8 cellular contexts compared by ENCODE assay signal in genomic region chr11:62666259-62666926, GRCh38. TPM values are rescaled to one million over a fixed set of nuclear protein-coding genes. Genes with fewer than 3 reads are reported as not detected.
DNase-seq lines count a peak whose midpoint lies in the region; ATAC-seq and TF ChIP-seq lines count a peak whose summit lies in the region.

No MANE protein-coding gene starts in this region.

- peak overlapping the region; percentile 93 to 97 (median 94) for H3K27ac Mint-ChIP-seq in CD4-positive, CD25-positive, alpha-beta regulatory T cell
- peak overlapping the region; percentile 19 for H3K27ac Mint-ChIP-seq in nephron progenitor cell

- H3K4me1 ChIP-seq in CD4-positive, CD25-positive, alpha-beta regulatory T cell (ENCODE audit: control insufficient read depth, insufficient read depth, low read length, poor library complexity, severe bottlenecking) = peaks cover 46% of the 10 kb centered on the region
- no peaks in the 10 kb centered on the region for H3K4me1 ChIP-seq in NT2/D1 (ENCODE audit: insufficient read depth, insufficient read length)

- H3K27me3 Mint-ChIP-seq in CD4-positive, CD25-positive, alpha-beta regulatory T cell = peaks cover 4% of the 10 kb centered on the region
- no peaks in the 10 kb centered on the region for H3K27me3 Mint-ChIP-seq in nephron progenitor cell (ENCODE audit: low read depth, poor library complexity)

- intact Hi-C loops in dorsolateral prefrontal cortex (cut with DNase I) (loop anchor here in 1 of 2 donors (5.0 kb wide), 1 partner anchor 64 kb away; the partner anchor contains the start of gene MTA2), left colon (cut with DNase I, micrococcal nuclease) (no loop called here)

- H3K4me3 Mint-ChIP-seq in CD4-positive, CD25-positive, alpha-beta regulatory T cell = peak overlapping the region; percentile 96 to 100 (median 97)
- peak overlapping the region; percentile 98 for H3K4me3 Mint-ChIP-seq in nephron progenitor cell

- peak overlapping the region; percentile 89 for H3K27ac ChIP-seq in CD4-positive, CD25-positive, alpha-beta regulatory T cell (ENCODE audit: insufficient read depth, low read length, poor library complexity, severe bottlenecking)
- H3K27ac ChIP-seq in dorsolateral prefrontal cortex = peak overlapping the region in 56 of 59 donors; percentile 61 to 98 (median 90)

- H3K36me3 ChIP-seq in CD4-positive, CD25-positive, alpha-beta regulatory T cell (ENCODE audit: control insufficient read depth, insufficient read depth, low read length) = peaks cover 17% of the 10 kb centered on the region
- H3K36me3 ChIP-seq in NT2/D1 (ENCODE audit: insufficient read depth, insufficient read length, low read length) = peaks cover 57% of the 10 kb centered on the region

- H3K9me3 ChIP-seq in CD4-positive, CD25-positive, alpha-beta regulatory T cell (ENCODE audit: control insufficient read depth in 2 of 2, low read length in 2 of 2) = no peaks in the 10 kb centered on the region
- no peaks in the 10 kb centered on the region for H3K9me3 ChIP-seq in NT2/D1 (ENCODE audit: insufficient read depth, low read length)

- peak overlapping the region; percentile 100 for H3K9ac ChIP-seq in NT2/D1 (ENCODE audit: insufficient read length, low read depth)

- ATAC-seq in CD4-positive, CD25-positive, alpha-beta regulatory T cell (ENCODE audit: low read depth in 2 of 2) = no peak
- no peak for ATAC-seq in GM21360 (IDR thresholded peaks at IDR 0.05; ENCODE audit: unreplicated experiment)
- no peak for ATAC-seq in GM21526 (IDR thresholded peaks at IDR 0.05; ENCODE audit: low FRiP score, unreplicated experiment)
- ATAC-seq in left colon = no peak

- DNase-seq in CD4-positive, CD25-positive, alpha-beta regulatory T cell = no peak
- DNase-seq in NT2/D1 (ENCODE audit: low read depth, low spot score) (no peak), dorsolateral prefrontal cortex (no peak), nephron progenitor cell (no peak), NCI-H446 treated with DMSO at 0.1 percent for 48 hours (lab: John Stamatoyannopoulos, UW) (no peak), left colon (no peak)

- H3K27me3 ChIP-seq in CD4-positive, CD25-positive, alpha-beta regulatory T cell (ENCODE audit: control insufficient read depth, insufficient read depth, low read length) = no peaks in the 10 kb centered on the region
- H3K27me3 ChIP-seq in NT2/D1 (ENCODE audit: insufficient read depth, insufficient read length) = no peaks in the 10 kb centered on the region
- no peaks in the 10 kb centered on the region for H3K27me3 ChIP-seq in dorsolateral prefrontal cortex

- peaks cover 5 to 73% (median 36%) of the 10 kb centered on the region in 4 donors for H3K4me1 Mint-ChIP-seq in CD4-positive, CD25-positive, alpha-beta regulatory T cell
- peaks cover 37% of the 10 kb centered on the region for H3K4me1 Mint-ChIP-seq in nephron progenitor cell

- TF ChIP-seq CTCF in dorsolateral prefrontal cortex (IDR thresholded peaks at IDR 0.05 in 54 of 56, conservative IDR thresholded peaks at IDR 0.05 in 2 of 56; ENCODE audit: low read depth in 1 of 56, partially characterized antibody in 56 of 56) = no peak
- no peak for TF ChIP-seq CTCF in nephron progenitor cell (IDR thresholded peaks at IDR 0.05)

- peak overlapping the region; percentile 93 for H3K4me3 ChIP-seq in CD4-positive, CD25-positive, alpha-beta regulatory T cell (ENCODE audit: low read depth, low read length)
- peak overlapping the region; percentile 99 for H3K4me3 ChIP-seq in NT2/D1 (ENCODE audit: insufficient read length, low read depth)
- H3K4me3 ChIP-seq in dorsolateral prefrontal cortex = peak overlapping the region; percentile 60 to 100 (median 87)

- peaks cover 7% of the 10 kb centered on the region for H3K36me3 Mint-ChIP-seq in CD4-positive, CD25-positive, alpha-beta regulatory T cell
- peaks cover 27% of the 10 kb centered on the region for H3K36me3 Mint-ChIP-seq in nephron progenitor cell (ENCODE audit: low read depth)

- no peaks in the 10 kb centered on the region for H3K9me3 Mint-ChIP-seq in CD4-positive, CD25-positive, alpha-beta regulatory T cell
- H3K9me3 Mint-ChIP-seq in nephron progenitor cell = no peaks in the 10 kb centered on the region

RNA-seq across cellular contexts. Expression of gene CSKMT, which starts 1.3 kb away (rescaled TPM):
- 12.3 TPM for total RNA-seq in CD4-positive, CD25-positive, alpha-beta regulatory T cell
- 1 to 10 TPM; 1.9 to 3.8 (median 2.7) TPM for polyA plus RNA-seq in CD4-positive, CD25-positive, alpha-beta regulatory T cell
- total RNA-seq in dorsolateral prefrontal cortex (10 to 100 TPM in 15 of 120 experiments, 1 to 10 TPM in 105; 2.4 to 16.1 (median 6.8) TPM), left colon (10 to 100 TPM; 14.0 to 15.1 TPM)

RNA-seq across cellular contexts. Expression of gene C11orf98, which starts 1.4 kb away (rescaled TPM):
- total RNA-seq in CD4-positive, CD25-positive, alpha-beta regulatory T cell = 30.5 TPM
- polyA plus RNA-seq in CD4-positive, CD25-positive, alpha-beta regulatory T cell = 100 to 1,000 TPM; 118 to 149 (median 137) TPM
- total RNA-seq in dorsolateral prefrontal cortex (10 to 100 TPM; 26.5 to 49.6 (median 37.5) TPM), left colon (10 to 100 TPM; 53.9 to 65.0 TPM)

RNA-seq across cellular contexts. Expression of gene UQCC3, which starts 5.1 kb away (rescaled TPM):
- 3.5 TPM for total RNA-seq in CD4-positive, CD25-positive, alpha-beta regulatory T cell
- 10 to 100 TPM; 11.0 to 13.9 (median 12.2) TPM for polyA plus RNA-seq in CD4-positive, CD25-positive, alpha-beta regulatory T cell
- total RNA-seq in dorsolateral prefrontal cortex (1 to 10 TPM; 3.8 to 9.7 (median 6.4) TPM), left colon (10 to 100 TPM; 13.2 to 13.3 TPM)

RNA-seq across cellular contexts. Expression of gene LBHD1, which starts 5.7 kb away (rescaled TPM):
- 9.9 TPM for total RNA-seq in CD4-positive, CD25-positive, alpha-beta regulatory T cell
- polyA plus RNA-seq in CD4-positive, CD25-positive, alpha-beta regulatory T cell = 1 to 10 TPM; 1.8 to 2.6 (median 2.2) TPM
- total RNA-seq in dorsolateral prefrontal cortex (10 to 100 TPM in 1 of 120 experiments, 1 to 10 TPM in 119; 1.5 to 11.0 (median 4.6) TPM), left colon (10 to 100 TPM in 1 of 2 donors, 1 to 10 TPM in 1; 6.5 to 12.8 TPM)

RNA-seq across cellular contexts. Expression of gene UBXN1, which starts 12.5 kb away (rescaled TPM):
- total RNA-seq in CD4-positive, CD25-positive, alpha-beta regulatory T cell = 204 TPM
- 100 to 1,000 TPM; 221 to 252 (median 236) TPM for polyA plus RNA-seq in CD4-positive, CD25-positive, alpha-beta regulatory T cell
- total RNA-seq in dorsolateral prefrontal cortex = 10 to 100 TPM; 50.5 to 93.7 (median 71.1) TPM
- total RNA-seq in left colon = 10 to 100 TPM; 66.9 to 88.9 TPM
